ENCODE assay signal across 25 cellular contexts in genomic region chr14:96959992-96960391, GRCh38.
"Had no signal": no experiment of that assay in that cellular context is flagged by ENCODE, and none has a peak within 500 bp of the region (broad histone marks: within the 10 kb centered on the region; RNA-seq: fewer than 3 reads in every experiment).

No MANE protein-coding gene starts in this region.

- H3K4me3 Mint-ChIP-seq: immature natural killer cell; nephron; neural crest cell; stimulated activated effector memory CD8-positive, alpha-beta T cell treated with anti-CD3 and anti-CD28 coated beads, Interleukin-12 subunit alpha, Interleukin-12 subunit beta, amount 100 ng/mL, for 72 hours had no signal

- ATAC-seq: mucosa of descending colon; naive thymus-derived CD4-positive, alpha-beta T cell; right cardiac atrium; stimulated activated effector memory CD8-positive, alpha-beta T cell treated with anti-CD3 and anti-CD28 coated beads, Interleukin-12 subunit alpha, Interleukin-12 subunit beta, amount 100 ng/mL, for 72 hours had no signal

- DNase-seq: hippocampal formation; immature natural killer cell; left ventricle myocardium inferior; midbrain; mucosa of descending colon; naive thymus-derived CD4-positive, alpha-beta T cell; occipital lobe; ovary; retina; right cardiac atrium; sigmoid colon; small intestine; spleen; stimulated activated CD4-positive, alpha-beta T cell treated with anti-CD3 and anti-CD28 coated beads, Interleukin-4, amount 100 ng/mL, for 24 hours; stimulated activated naive CD4-positive, alpha-beta T cell; stomach; testis; thyroid gland; transverse colon; upper lobe of left lung had no signal

- H3K27ac Mint-ChIP-seq: nephron; stimulated activated effector memory CD8-positive, alpha-beta T cell treated with anti-CD3 and anti-CD28 coated beads, Interleukin-12 subunit alpha, Interleukin-12 subunit beta, amount 100 ng/mL, for 72 hours had no signal

- H3K27me3 Mint-ChIP-seq: naive thymus-derived CD4-positive, alpha-beta T cell had no signal

- H3K4me1 Mint-ChIP-seq: nephron, neural crest cell had no signal

- H3K36me3 Mint-ChIP-seq: stimulated activated effector memory CD8-positive, alpha-beta T cell treated with anti-CD3 and anti-CD28 coated beads, Interleukin-12 subunit alpha, Interleukin-12 subunit beta, amount 100 ng/mL, for 72 hours had no signal

- H3K27ac ChIP-seq: left ventricle myocardium inferior, ovary, prostate gland, sigmoid colon, stomach, testis, thyroid gland, transverse colon, upper lobe of left lung, vagina had no signal
